ENCODE assay signal across 8 cellular contexts in the genomic region with DNA sequence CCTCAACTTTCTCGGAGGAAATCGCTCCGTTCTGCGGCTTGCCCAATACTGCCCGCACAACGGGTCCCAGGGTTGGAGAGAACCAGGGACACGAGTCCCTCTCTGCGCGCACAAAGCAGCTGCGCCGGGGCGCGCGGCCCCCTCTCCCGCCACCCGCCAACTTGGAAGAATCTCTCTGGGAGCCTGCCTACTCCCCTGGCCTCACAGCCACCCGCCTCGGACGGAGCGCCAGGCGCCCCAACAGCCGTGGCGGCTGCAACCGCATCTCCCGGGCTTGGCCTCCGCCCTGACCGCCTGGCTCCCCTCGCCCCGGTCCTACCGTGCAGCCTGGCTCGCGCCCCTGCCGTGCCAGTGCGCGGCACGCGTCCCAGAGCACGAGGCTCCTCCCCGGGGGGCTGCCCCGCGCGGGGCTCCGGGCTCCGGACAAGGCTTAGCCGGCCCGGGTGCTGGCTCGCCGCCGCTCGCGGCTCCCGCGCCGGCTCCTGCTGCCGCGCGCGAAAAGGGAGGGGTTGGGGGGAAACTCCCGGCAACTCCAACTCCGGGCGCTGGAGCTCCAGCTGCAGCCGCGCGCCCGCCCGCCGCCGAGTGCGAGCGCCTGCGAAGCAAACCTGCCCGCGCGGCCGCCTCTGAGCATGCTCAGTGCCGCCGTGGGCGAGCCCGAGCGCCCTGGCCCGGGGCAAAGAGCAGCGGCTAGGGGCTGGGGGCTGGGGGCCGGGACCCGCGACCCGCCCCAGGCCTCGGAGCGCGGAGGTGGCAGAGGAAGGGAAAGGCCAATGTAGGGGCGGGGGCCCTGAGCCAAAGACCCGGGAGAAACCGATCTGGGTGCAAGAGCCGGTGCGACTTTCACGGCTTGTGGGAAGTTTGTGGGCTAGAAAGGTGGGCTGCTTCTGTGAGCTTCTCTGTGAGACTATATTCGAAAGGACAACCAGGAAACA. TPM values are rescaled to one million over a fixed set of nuclear protein-coding genes. Genes with fewer than 3 reads are reported as not detected.
A peak's percentile ranks its signal among the peaks of the same experiment; 100 is the strongest.
DNase-seq lines count a peak whose midpoint lies in the region; ATAC-seq and TF ChIP-seq lines count a peak whose summit lies in the region.

A gene (minus strand): TSS at position 589 of the 935 bp plus-strand sequence. CDS start 75,329 bp downstream, outside the sequence.

- no peaks in the 10 kb centered on the region for H3K9me3 Mint-ChIP-seq in activated naive CD8-positive, alpha-beta T cell (ENCODE audit: low read depth)
- peaks cover 6% of the 10 kb centered on the region for H3K9me3 Mint-ChIP-seq in glutamatergic neuron (ENCODE audit: unreplicated experiment)
- no peaks in the 10 kb centered on the region for H3K9me3 Mint-ChIP-seq in neural crest cell

- H3K36me3 Mint-ChIP-seq in activated naive CD8-positive, alpha-beta T cell = no peaks in the 10 kb centered on the region
- H3K36me3 Mint-ChIP-seq in glutamatergic neuron (ENCODE audit: unreplicated experiment) (no peaks in the 10 kb centered on the region), neural crest cell (ENCODE audit: low read depth) (no peaks in the 10 kb centered on the region)

- no peak within 1 kb of the TSS for H3K27ac Mint-ChIP-seq in activated naive CD8-positive, alpha-beta T cell
- H3K27ac Mint-ChIP-seq in glutamatergic neuron (ENCODE audit: unreplicated experiment) (peak within 1 kb of the TSS; percentile 30), neural crest cell (ENCODE audit: unreplicated experiment) (no peak within 1 kb of the TSS)

- H3K4me3 Mint-ChIP-seq in activated naive CD8-positive, alpha-beta T cell = peak within 1 kb of the TSS; percentile 82
- H3K4me3 Mint-ChIP-seq in glutamatergic neuron (ENCODE audit: unreplicated experiment) (peak within 1 kb of the TSS; percentile 90), neural crest cell (peak within 1 kb of the TSS; percentile 95)

- no peak for TF ChIP-seq CTCF in glutamatergic neuron (IDR thresholded peaks at IDR 0.05; ENCODE audit: partially characterized antibody, unreplicated experiment)
- TF ChIP-seq CTCF in neural crest cell (conservative IDR thresholded peaks at IDR 0.05) = no peak

- DNase-seq in COLO668 (lab: John Stamatoyannopoulos, UW; ENCODE audit: unreplicated experiment) = peak; percentile 92
- peak; percentile 59 for DNase-seq in NCI-H1105 treated with DMSO at 0.1 percent for 48 hours (lab: John Stamatoyannopoulos, UW)
- DNase-seq in glutamatergic neuron = peak; percentile 73
- DNase-seq in neural crest cell (ENCODE audit: low read depth, low spot score) = peak; percentile 63
- no peak for DNase-seq in activated effector memory CD4-positive, alpha-beta T cell treated with Interleukin-2 at 50 U/mL for 16 hours

- ATAC-seq in GM19397 (IDR thresholded peaks at IDR 0.05; ENCODE audit: unreplicated experiment) (peak; percentile 81), HG03108 (IDR thresholded peaks at IDR 0.05; ENCODE audit: unreplicated experiment) (no peak)

- peaks cover 13% of the 10 kb centered on the region for H3K4me1 Mint-ChIP-seq in activated naive CD8-positive, alpha-beta T cell (ENCODE audit: low read depth)
- peaks cover 6% of the 10 kb centered on the region for H3K4me1 Mint-ChIP-seq in glutamatergic neuron (ENCODE audit: low read depth, unreplicated experiment)
- peaks cover 17% of the 10 kb centered on the region for H3K4me1 Mint-ChIP-seq in neural crest cell

- peaks cover 43% of the 10 kb centered on the region for H3K27me3 Mint-ChIP-seq in activated naive CD8-positive, alpha-beta T cell
- H3K27me3 Mint-ChIP-seq in glutamatergic neuron (ENCODE audit: unreplicated experiment) (peaks cover 13% of the 10 kb centered on the region), neural crest cell (ENCODE audit: low read depth) (peaks cover 51% of the 10 kb centered on the region)

RNA-seq across cellular contexts. Expression of the gene that starts here (rescaled TPM):
- total RNA-seq in glutamatergic neuron (ENCODE audit: unreplicated experiment) (0.49 TPM), neural crest cell (6.8 and 7.2 TPM in 2 replicates)

Comparison
In these comparisons a context has a peak if more than half of its experiments do, and no peak if none do; other contexts are left out.
1. Peak in DNase-seq in glutamatergic neuron; RNA of the gene not detected or under 1 TPM.